9 cellular contexts compared by ENCODE assay signal in the genomic region with DNA sequence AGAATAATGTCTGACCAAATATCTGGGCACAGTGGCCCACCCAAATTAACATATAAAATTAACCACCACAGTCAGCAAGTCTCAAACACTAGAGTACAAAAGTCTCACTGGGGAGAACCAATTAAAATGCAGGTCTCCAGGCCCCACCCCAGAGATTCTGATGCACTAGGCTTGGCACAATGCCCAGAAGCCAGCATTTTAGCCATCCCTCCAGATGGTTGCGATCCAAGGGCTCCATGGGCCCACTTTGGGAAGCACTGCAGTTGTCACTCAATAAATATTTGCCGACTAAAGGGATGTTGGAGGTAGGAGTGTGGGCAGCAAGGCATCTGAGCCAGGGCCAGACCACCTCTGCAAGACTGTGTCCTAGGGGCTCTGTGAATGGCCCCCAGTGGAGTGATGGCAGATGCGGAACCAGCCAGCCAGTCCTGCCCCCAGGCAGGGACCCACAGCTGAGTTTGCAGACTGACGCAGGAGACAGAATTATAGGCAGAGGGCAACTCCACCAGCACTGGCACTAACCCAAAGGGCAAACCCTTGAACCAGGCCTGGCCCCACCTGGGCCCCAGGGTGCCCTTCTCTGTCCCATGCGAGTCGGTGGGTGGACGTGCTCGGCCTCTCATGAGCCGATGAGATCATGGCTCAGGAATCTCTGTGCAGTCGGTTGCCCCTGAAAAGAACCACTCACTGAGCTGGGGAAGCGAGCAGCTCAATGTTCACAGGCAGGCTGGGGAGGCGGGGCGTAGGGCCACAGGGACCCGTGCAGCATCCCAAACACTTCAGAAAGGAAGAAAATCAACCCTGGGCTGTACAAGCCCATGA. TPM values are rescaled to one million over a fixed set of nuclear protein-coding genes. Genes with fewer than 3 reads are reported as not detected.
DNase-seq lines count a peak whose midpoint lies in the region; ATAC-seq, FAIRE-seq and TF ChIP-seq lines count a peak whose summit lies in the region.
"Had no signal": no experiment of that assay in that cellular context is flagged by ENCODE, and none has a peak within 500 bp of the region (broad histone marks: within the 10 kb centered on the region; RNA-seq: fewer than 3 reads in every experiment).

No MANE protein-coding gene starts in this region.

- no peaks in the 10 kb centered on the region for H3K27me3 ChIP-seq in thoracic aorta (replicated peaks; ENCODE audit: insufficient read depth)
- H3K27me3 ChIP-seq: Peyer's patch had no signal

- H3K27me3 Mint-ChIP-seq in stimulated activated naive CD8-positive, alpha-beta T cell treated with anti-CD3 and anti-CD28 coated beads, Interleukin-15, amount 100 ng/mL, for 72 hours: peaks cover 19% of the 10 kb centered on the region

- H3K4me3 ChIP-seq in thoracic aorta: no peak overlapping the region
- H3K4me3 ChIP-seq: Peyer's patch had no signal

- no peak for TF ChIP-seq CTCF in thoracic aorta (IDR thresholded peaks at IDR 0.05)

- H3K4me1 Mint-ChIP-seq in stimulated activated naive CD8-positive, alpha-beta T cell treated with anti-CD3 and anti-CD28 coated beads, Interleukin-15, amount 100 ng/mL, for 72 hours: peaks cover 4% of the 10 kb centered on the region

- H3K9me3 ChIP-seq in thoracic aorta: no peaks in the 10 kb centered on the region
- H3K9me3 ChIP-seq: Peyer's patch had no signal

- H3K27ac Mint-ChIP-seq in stimulated activated naive CD8-positive, alpha-beta T cell treated with anti-CD3 and anti-CD28 coated beads, Interleukin-15, amount 100 ng/mL, for 72 hours: no peak overlapping the region

- ATAC-seq in left cardiac atrium (peak; percentile 52 to 56), thoracic aorta (ENCODE audit: insufficient number of reproducible peaks, low FRiP score, low read depth) (peak; percentile 68)
- ATAC-seq in stimulated activated naive CD8-positive, alpha-beta T cell treated with anti-CD3 and anti-CD28 coated beads, Interleukin-15, amount 100 ng/mL, for 72 hours: no peak

- H3K9me3 Mint-ChIP-seq in stimulated activated naive CD8-positive, alpha-beta T cell treated with anti-CD3 and anti-CD28 coated beads, Interleukin-15, amount 100 ng/mL, for 72 hours: no peaks in the 10 kb centered on the region

- intact Hi-C loops in left cardiac atrium (cut with DNase I): no loop called here

- H3K27ac ChIP-seq in thoracic aorta: peak overlapping the region; percentile 58 to 84

- FAIRE-seq in HTR-8/SVneo (lab: Jason Lieb, UNC): peak; percentile 86

- peak; percentile 91 for DNase-seq in HTR-8/SVneo (ENCODE audit: insufficient read length, low spot score)
- peak; percentile 74 for DNase-seq in T1000 (lab: John Stamatoyannopoulos, UW)
- peak; percentile 64 for DNase-seq in left cardiac atrium
- peak; percentile 47 for DNase-seq in thoracic aorta (ENCODE audit: low spot score)
- no peak for DNase-seq in cortex of kidney (lab: John Stamatoyannopoulos, UW)
- DNase-seq in dermis blood vessel endothelial cell: no peak
- DNase-seq in stimulated activated naive CD8-positive, alpha-beta T cell treated with anti-CD3 and anti-CD28 coated beads, Interleukin-15, amount 100 ng/mL, for 72 hours: no peak
- DNase-seq: effector memory CD4-positive, alpha-beta T cell; Peyer's patch had no signal

- no peaks in the 10 kb centered on the region for H3K36me3 ChIP-seq in thoracic aorta
- H3K36me3 ChIP-seq: Peyer's patch had no signal

- no peak overlapping the region for H3K4me3 Mint-ChIP-seq in stimulated activated naive CD8-positive, alpha-beta T cell treated with anti-CD3 and anti-CD28 coated beads, Interleukin-15, amount 100 ng/mL, for 72 hours

- peaks cover 34 to 75% of the 10 kb centered on the region in 2 donors for H3K4me1 ChIP-seq in thoracic aorta (ENCODE audit: control insufficient read depth in 1 of 2, low read depth in 2 of 2)

RNA-seq across cellular contexts. Expression of gene SEMA5B, which starts 49.7 kb away (rescaled TPM):
- total RNA-seq in left cardiac atrium: 1 to 10 TPM; 1.7 to 2.4 TPM
- total RNA-seq in thoracic aorta: 1 to 10 TPM in 1 of 2 donors, under 1 TPM in 1; 0.14 to 3.2 TPM
- 0.05 TPM in 1 of 2 replicates, not detected in the other for total RNA-seq in dermis blood vessel endothelial cell

Comparison
In these comparisons a context has a peak if more than half of its experiments do, and no peak if none do; other contexts are left out.
1. DNase-seq: peak in HTR-8/SVneo (single experiment), T1000 (single experiment), left cardiac atrium (single experiment) and thoracic aorta (single experiment); none in cortex of kidney (single experiment), dermis blood vessel endothelial cell (single experiment) and stimulated activated naive CD8-positive, alpha-beta T cell treated with anti-CD3 and anti-CD28 coated beads, Interleukin-15, amount 100 ng/mL, for 72 hours (0 of 2).